Comparison of ENCODE assay signal across 8 cellular contexts in genomic region chr6:28207244-28208179, GRCh38. TPM values are rescaled to one million over a fixed set of nuclear protein-coding genes. Genes with fewer than 3 reads are reported as not detected.
A peak's percentile ranks its signal among the peaks of the same experiment; 100 is the strongest.
DNase-seq lines count a peak whose midpoint lies in the region; ATAC-seq and TF ChIP-seq lines count a peak whose summit lies in the region.

No MANE protein-coding gene starts in this region.

- no peak for TF ChIP-seq POLR2A in gastrocnemius medialis (IDR thresholded peaks at IDR 0.05)

- no peaks in the 10 kb centered on the region for H3K36me3 Mint-ChIP-seq in T-helper 17 cell (ENCODE audit: low read depth)

- H3K9me3 ChIP-seq in T-helper 17 cell (ENCODE audit: control insufficient read depth, low read length, poor library complexity, severe bottlenecking) (peaks cover 28% of the 10 kb centered on the region), gastrocnemius medialis (no peaks in the 10 kb centered on the region)

- peaks cover 69% of the 10 kb centered on the region for H3K27me3 Mint-ChIP-seq in T-helper 17 cell

- TF ChIP-seq CTCF in gastrocnemius medialis (IDR thresholded peaks at IDR 0.05 in 4 of 5, conservative IDR thresholded peaks at IDR 0.05 in 1 of 5), result no peak

- H3K36me3 ChIP-seq in gastrocnemius medialis, result no peaks in the 10 kb centered on the region

- peaks cover 16% of the 10 kb centered on the region for H3K4me1 Mint-ChIP-seq in T-helper 17 cell

- intact Hi-C loops in gastrocnemius medialis (cut with DNase I; ENCODE audit: low total_unique reads) (no loop called here), sciatic nerve (cut with DNase I) (no loop called here)

- in situ Hi-C loops in gastrocnemius medialis (cut with MboI; ENCODE audit: low sequenced_read_pairs in 4 of 4), result no loop called here

- peaks cover 55 to 96% (median 77%) of the 10 kb centered on the region in 3 donors for H3K27me3 ChIP-seq in gastrocnemius medialis

- H3K27ac Mint-ChIP-seq in T-helper 17 cell, result no peak overlapping the region

- peak; percentile 32 for ATAC-seq in T-helper 17 cell
- ATAC-seq in gastrocnemius medialis, result no peak
- no peak for ATAC-seq in HG03196 (IDR thresholded peaks at IDR 0.05; ENCODE audit: unreplicated experiment)
- no peak for ATAC-seq in sciatic nerve
- ATAC-seq in GM19324 (IDR thresholded peaks at IDR 0.05; ENCODE audit: low FRiP score, unreplicated experiment), result no peak

- peaks cover 0 to 5% of the 10 kb centered on the region in 2 donors for H3K4me1 ChIP-seq in gastrocnemius medialis

- peak; percentile 68 for DNase-seq in activated effector memory CD4-positive, alpha-beta T cell treated with anti-CD3 and anti-CD28 coated beads, Interleukin-2, amount 50 U/mL, for 16 hours
- DNase-seq in activated effector memory CD4-positive, alpha-beta T cell treated with Interleukin-2 at 50 U/mL for 16 hours, result no peak
- no peak for DNase-seq in T-helper 17 cell
- peak; percentile 36 for DNase-seq in germinal center (ENCODE audit: low spot score)
- no peak for DNase-seq in gastrocnemius medialis
- no peak for DNase-seq in sciatic nerve (ENCODE audit: low spot score)

- peak overlapping the region; percentile 19 to 36 (median 34) for H3K4me3 ChIP-seq in gastrocnemius medialis

- no peak overlapping the region for H3K27ac ChIP-seq in gastrocnemius medialis

- H3K4me3 Mint-ChIP-seq in T-helper 17 cell, result peak overlapping the region; percentile 7

RNA-seq across cellular contexts. Expression of gene ZSCAN9, which starts 17.6 kb away (rescaled TPM):
- 1 to 10 TPM; 1.6 to 1.9 TPM for total RNA-seq in T-helper 17 cell
- 1 to 10 TPM; 3.7 to 6.5 (median 4.3) TPM for total RNA-seq in gastrocnemius medialis
- 17.3 TPM for total RNA-seq in sciatic nerve

RNA-seq across cellular contexts. Expression of gene ZKSCAN4, which starts 44.6 kb away (rescaled TPM):
- total RNA-seq in T-helper 17 cell (1 to 10 TPM; 1.1 to 2.1 TPM), gastrocnemius medialis (1 to 10 TPM in 3 of 4 donors, under 1 TPM in 1; 0.82 to 3.3 (median 1.1) TPM), sciatic nerve (5.4 TPM)

RNA-seq across cellular contexts. Expression of gene NKAPL, which starts 51.6 kb away (rescaled TPM):
- total RNA-seq in T-helper 17 cell, result not detected
- 10 to 100 TPM in 1 of 4 donors, 1 to 10 TPM in 3; 1.5 to 10.1 (median 5.6) TPM for total RNA-seq in gastrocnemius medialis
- 2.9 TPM for total RNA-seq in sciatic nerve

RNA-seq across cellular contexts. Expression of gene ZSCAN26, which starts 59.4 kb away (rescaled TPM):
- total RNA-seq in T-helper 17 cell (10 to 100 TPM in 1 of 2 donors, 1 to 10 TPM in 1; 7.3 to 14.9 TPM), gastrocnemius medialis (10 to 100 TPM in 2 of 4 donors, 1 to 10 TPM in 2; 7.3 to 13.4 (median 9.8) TPM), sciatic nerve (19.3 TPM)

Comparison
In these comparisons a context has a peak if more than half of its experiments do, and no peak if none do; other contexts are left out.
1. DNase-seq: peak in activated effector memory CD4-positive, alpha-beta T cell treated with anti-CD3 and anti-CD28 coated beads, Interleukin-2, amount 50 U/mL, for 16 hours (single experiment) and germinal center (single experiment); none in activated effector memory CD4-positive, alpha-beta T cell treated with Interleukin-2 at 50 U/mL for 16 hours (single experiment), T-helper 17 cell (0 of 3), gastrocnemius medialis (0 of 2) and sciatic nerve (single experiment).